8 cellular contexts compared by ENCODE assay signal in genomic region chr7:42236266-42237161, GRCh38. TPM values are rescaled to one million over a fixed set of nuclear protein-coding genes. Genes with fewer than 3 reads are reported as not detected.
DNase-seq lines count a peak whose midpoint lies in the region; ATAC-seq and TF ChIP-seq lines count a peak whose summit lies in the region.

No MANE protein-coding gene starts in this region.

- H2AK5ac ChIP-seq in mesendoderm (ENCODE audit: low read length) = no peak overlapping the region

- peak overlapping the region; percentile 31 for H3K9ac ChIP-seq in endodermal cell (ENCODE audit: extremely low read depth, low read length, poor library complexity, severe bottlenecking)
- peak overlapping the region; percentile 37 for H3K9ac ChIP-seq in mesendoderm (ENCODE audit: low read length)

- peak overlapping the region; percentile 59 for H3K4me3 ChIP-seq in GM12875 (ENCODE audit: low read depth, low read length)
- peak overlapping the region; percentile 85 for H3K4me3 ChIP-seq in RWPE2 (ENCODE audit: severe bottlenecking)
- peak overlapping the region; percentile 86 for H3K4me3 ChIP-seq in endodermal cell (ENCODE audit: low read length)
- H3K4me3 ChIP-seq in mesendoderm (ENCODE audit: low read length) = peak overlapping the region; percentile 76
- peak overlapping the region; percentile 78 for H3K4me3 ChIP-seq in urinary bladder (ENCODE audit: low read depth, low read length)

- H3K56ac ChIP-seq in mesendoderm (ENCODE audit: low read length) = peak overlapping the region; percentile 88

- H3K23ac ChIP-seq in mesendoderm (ENCODE audit: low read length) = peak overlapping the region; percentile 7

- CTCF ChIA-PET in HEK293T (lab: Yijun Ruan, JAX) = no interaction called here

- no peak overlapping the region for H2BK5ac ChIP-seq in mesendoderm (ENCODE audit: low read length)

- H3K27me3 Mint-ChIP-seq in endodermal cell (ENCODE audit: insufficient read depth) = peaks cover 83% of the 10 kb centered on the region

- peaks cover 50% of the 10 kb centered on the region for H3K4me1 ChIP-seq in RWPE2 (ENCODE audit: insufficient read depth, poor library complexity, severe bottlenecking)
- peaks cover 9% of the 10 kb centered on the region for H3K4me1 ChIP-seq in endodermal cell (ENCODE audit: control insufficient read depth, insufficient read depth, low read length)
- no peaks in the 10 kb centered on the region for H3K4me1 ChIP-seq in mesendoderm (ENCODE audit: control insufficient read depth, low read depth, low read length)
- H3K4me1 ChIP-seq in urinary bladder (ENCODE audit: insufficient read depth) = no peaks in the 10 kb centered on the region

- H3K36me3 ChIP-seq in RWPE2 (ENCODE audit: low read depth) (0 out of 2 replicates have a peak, but pooled peaks cover 4% of the 10 kb centered on the region), endodermal cell (ENCODE audit: control insufficient read depth, insufficient read depth, low read length) (no peaks in the 10 kb centered on the region), mesendoderm (ENCODE audit: control insufficient read depth, insufficient read depth, low read length) (no peaks in the 10 kb centered on the region), urinary bladder (ENCODE audit: insufficient read depth) (no peaks in the 10 kb centered on the region)

- H3K9me3 ChIP-seq in RWPE2 (ENCODE audit: severe bottlenecking) (no peaks in the 10 kb centered on the region), endodermal cell (ENCODE audit: control insufficient read depth, low read length) (no peaks in the 10 kb centered on the region)

- WGBS in endodermal cell (ENCODE audit: insufficient coverage in 1 of 2, insufficient read length in 1 of 2), 2 experiments = 0% methylated on average over 23 to 112 of the region's 112 CpGs
- WGBS in mesendoderm (ENCODE audit: extremely low coverage, insufficient coverage, low lambda C conversion rate) = no CpG with 5 or more reads among the region's 112 CpGs
- WGBS in urinary bladder = under 1% methylated on average over 112 of the region's 112 CpGs

- H3K27ac Mint-ChIP-seq in endodermal cell = no peak overlapping the region

- H2BK120ac ChIP-seq in mesendoderm (ENCODE audit: low read depth, low read length) = no peak overlapping the region

- peak overlapping the region; percentile 51 for H3K18ac ChIP-seq in mesendoderm (ENCODE audit: low read length)

- no peak overlapping the region for H4K5ac ChIP-seq in mesendoderm (ENCODE audit: low read length)

- H3K4me3 Mint-ChIP-seq in endodermal cell = peak overlapping the region; percentile 82

- H3K36me3 Mint-ChIP-seq in endodermal cell (ENCODE audit: low read depth) = no peaks in the 10 kb centered on the region

- H3K4me2 ChIP-seq in mesendoderm (ENCODE audit: low read length) = peak overlapping the region; percentile 49

- H3K79me2 ChIP-seq in mesendoderm (ENCODE audit: control insufficient read depth, insufficient read depth, low read length) = no peaks in the 10 kb centered on the region

- ATAC-seq in RWPE2 (ENCODE audit: low read depth) (peak; percentile 35), GM21576 (IDR thresholded peaks at IDR 0.05; ENCODE audit: unreplicated experiment) (no peak)

- peaks cover 22% of the 10 kb centered on the region for H3K4me1 Mint-ChIP-seq in endodermal cell

- no peaks in the 10 kb centered on the region for H3K79me1 ChIP-seq in mesendoderm (ENCODE audit: low read length)

- no peak overlapping the region for H3K4ac ChIP-seq in mesendoderm (ENCODE audit: low read depth, low read length)

- peak overlapping the region; percentile 72 for H3K27ac ChIP-seq in RWPE2 (ENCODE audit: poor library complexity, severe bottlenecking)
- H3K27ac ChIP-seq in endodermal cell (ENCODE audit: low read depth, low read length) = peak overlapping the region; percentile 90
- H3K27ac ChIP-seq in mesendoderm (ENCODE audit: low read depth, low read length) = peak overlapping the region; percentile 94
- peak overlapping the region; percentile 75 for H3K27ac ChIP-seq in urinary bladder (ENCODE audit: low read depth)

- TF ChIP-seq CTCF in GM12875 (IDR thresholded peaks at IDR 0.05; ENCODE audit: borderline replicate concordance, insufficient read depth, low read depth, low read length) (no peak), RWPE2 (IDR thresholded peaks at IDR 0.05; ENCODE audit: poor library complexity, severe bottlenecking) (no peak), endodermal cell (conservative IDR thresholded peaks at IDR 0.05) (no peak)

- DNase-seq in HEK293T (ENCODE audit: extremely low spot score) = peak; percentile 42
- no peak for DNase-seq in RWPE2 (ENCODE audit: low spot score)
- DNase-seq in endodermal cell = peak; percentile 85
- DNase-seq in mesendoderm = peak; percentile 77
- DNase-seq in effector CD4-positive, alpha-beta T cell = no peak

- POLR2A ChIA-PET in HEK293T (lab: Yijun Ruan, JAX) = interaction anchor here (1.0 kb wide), 1 partner anchor 10 kb away, joined by 3 read pairs; no protein-coding TSS in a partner anchor

- H3K9me3 Mint-ChIP-seq in endodermal cell = no peaks in the 10 kb centered on the region

- no peak overlapping the region for H4K8ac ChIP-seq in mesendoderm (ENCODE audit: low read depth, low read length)

- H2BK15ac ChIP-seq in mesendoderm (replicated peaks; ENCODE audit: low read depth) = no peak overlapping the region

- H3K27me3 ChIP-seq in RWPE2 (ENCODE audit: insufficient read depth, poor library complexity, severe bottlenecking) = no peaks in the 10 kb centered on the region
- peaks cover 54% of the 10 kb centered on the region for H3K27me3 ChIP-seq in endodermal cell (ENCODE audit: control insufficient read depth, insufficient read depth, low read length, poor library complexity, severe bottlenecking)
- peaks cover 4% of the 10 kb centered on the region for H3K27me3 ChIP-seq in mesendoderm (ENCODE audit: insufficient read depth, low read length, poor library complexity)

TF ChIP-seq in HEK293T, 16 proteins besides CTCF, POLR2A, EP300 and RAD21:
- TF ChIP-seq ELF4 (IDR thresholded peaks at IDR 0.05) (no peak), FOXM1 (IDR thresholded peaks at IDR 0.05; ENCODE audit: borderline replicate concordance) (no peak), FOXK2 (IDR thresholded peaks at IDR 0.05) (no peak), PKNOX1 (IDR thresholded peaks at IDR 0.05) (no peak), L3MBTL2 (conservative IDR thresholded peaks at IDR 0.05) (peak; percentile 65)

RNA-seq across cellular contexts. Expression of gene GLI3, which starts 0.5 kb away (rescaled TPM):
- total RNA-seq in endodermal cell (10 to 100 TPM in 1 of 2 donors, 1 to 10 TPM in 1; 2.7 to 10.2 TPM), urinary bladder (23.2 TPM)
- polyA plus RNA-seq in endodermal cell (2013, experiment 1 of 2) = 54.9 TPM
- polyA plus RNA-seq in endodermal cell (2013, experiment 2 of 2) = 52.9 TPM
- polyA plus RNA-seq in mesendoderm (2013, experiment 1 of 2) = 2.9 TPM
- 3.2 TPM for polyA plus RNA-seq in mesendoderm (2013, experiment 2 of 2)
- polyA plus RNA-seq in urinary bladder = 8.1 TPM

Comparison
In these comparisons a context has a peak if more than half of its experiments do, and no peak if none do; other contexts are left out.
1. DNase-seq: peak in HEK293T (single experiment), endodermal cell (single experiment) and mesendoderm (single experiment); none in RWPE2 (single experiment) and effector CD4-positive, alpha-beta T cell (single experiment).
2. Peak in every context shown above with its lines, with median percentiles within 50 percentile points of each other: H3K4me3 ChIP-seq and H3K27ac ChIP-seq.